ENCODE assay signal across 16 cellular contexts in genomic region chr7:137151056-137151731, GRCh38.
DNase-seq lines count a peak whose midpoint lies in the region; ATAC-seq and TF ChIP-seq lines count a peak whose summit lies in the region.
"Had no signal": no experiment of that assay in that cellular context is flagged by ENCODE, and none has a peak within 500 bp of the region (broad histone marks: within the 10 kb centered on the region; RNA-seq: fewer than 3 reads in every experiment).

No MANE protein-coding gene starts in this region.

- CTCF ChIA-PET in PC-3 (lab: Charles Lee), result no interaction called here

- intact Hi-C loops in PC-3 (cut with micrococcal nuclease) (no loop called here), vagina (cut with DNase I) (no loop called here)

- peak; percentile 85 for ATAC-seq in PC-3
- ATAC-seq in HG02798 (IDR thresholded peaks at IDR 0.05; ENCODE audit: poor library complexity, unreplicated experiment), result no peak
- ATAC-seq in GM19395 (IDR thresholded peaks at IDR 0.05; ENCODE audit: unreplicated experiment), result no peak
- ATAC-seq: GM23338 had no signal

- no peaks in the 10 kb centered on the region for H3F3A ChIP-seq in PC-3 (ENCODE audit: low read length, unreplicated experiment)

- H3K4me1 ChIP-seq in PC-3 (ENCODE audit: insufficient read depth, low read length) (peaks cover 24% of the 10 kb centered on the region), mesodermal cell (ENCODE audit: control insufficient read depth, insufficient read depth, low read length, poor library complexity, severe bottlenecking) (no peaks in the 10 kb centered on the region), vagina (no peaks in the 10 kb centered on the region)
- H3K4me1 ChIP-seq: BLaER1 had no signal

- H3K9me2 ChIP-seq in PC-3 (replicated peaks; ENCODE audit: low read length), result no peaks in the 10 kb centered on the region

- H3K4me2 ChIP-seq in PC-3 (ENCODE audit: low read length), result peak overlapping the region; percentile 18; the same call in 1 of the 2 replicates
- H3K4me2 ChIP-seq: BLaER1, GM23338 had no signal

- TF ChIP-seq POLR2A in vagina (IDR thresholded peaks at IDR 0.05), result no peak

- H3K27me3 ChIP-seq in PC-3 (ENCODE audit: low read length) (no peaks in the 10 kb centered on the region), vagina (no peaks in the 10 kb centered on the region)
- H3K27me3 ChIP-seq: BLaER1 had no signal

- H3K9ac ChIP-seq in PC-3 (ENCODE audit: low read length), result peak overlapping the region; percentile 43
- H3K9ac ChIP-seq: BLaER1 had no signal

- H3K79me2 ChIP-seq in PC-3 (ENCODE audit: low read length), result no peaks in the 10 kb centered on the region

- POLR2A ChIA-PET in PC-3 (lab: Charles Lee; ENCODE audit: unreplicated experiment), result no interaction called here

- TF ChIP-seq CTCF in PC-3 (conservative IDR thresholded peaks at IDR 0.05; ENCODE audit: low read depth, low read length), result no peak
- no peak for TF ChIP-seq CTCF in fibroblast of mammary gland (conservative IDR thresholded peaks at IDR 0.05; ENCODE audit: control insufficient read depth, insufficient read depth, low read depth, low read length)
- TF ChIP-seq CTCF in vagina (IDR thresholded peaks at IDR 0.05), result no peak

- peak; percentile 63 for DNase-seq in DMS53 treated with DMSO at 0.1 percent for 48 hours (lab: John Stamatoyannopoulos, UW; ENCODE audit: unreplicated experiment)
- peak; percentile 58 for DNase-seq in PC-3
- peak; percentile 45 for DNase-seq in fibroblast of mammary gland (ENCODE audit: low read depth)
- DNase-seq in hypothalamus (lab: John Stamatoyannopoulos, UW), result no peak
- DNase-seq in vagina (ENCODE audit: extremely low spot score in 2 of 2), result no peak
- DNase-seq: activated naive CD4-positive, alpha-beta T cell treated with anti-CD3 and anti-CD28 coated beads for 36 hours; cerebellar nuclear complex; erythroblast; NCI-H1930; stimulated activated naive CD4-positive, alpha-beta T cell treated with Interleukin-2 at 50 U/mL for 16 hours had no signal

- WGBS in mesodermal cell (ENCODE audit: insufficient coverage in 2 of 2), 2 experiments, result 60% methylated on average over 1 of the region's 6 CpGs; no CpG with 5 or more reads in 1 of the 2 experiments

- H3K36me3 ChIP-seq in PC-3 (ENCODE audit: low read depth, low read length), result no peaks in the 10 kb centered on the region
- H3K36me3 ChIP-seq in mesodermal cell (ENCODE audit: control insufficient read depth, insufficient read depth, low read length), result no peaks in the 10 kb centered on the region
- no peaks in the 10 kb centered on the region for H3K36me3 ChIP-seq in vagina
- H3K36me3 ChIP-seq: BLaER1 had no signal

- peak overlapping the region; percentile 51; the same call in 1 of the 2 replicates for H2AFZ ChIP-seq in PC-3 (ENCODE audit: low read length)
- H2AFZ ChIP-seq: GM23338 had no signal

- BruUV-seq in PC-3 (replicated peaks; lab: Mats Ljungman, UMichigan), result no TSS peak

- no peaks in the 10 kb centered on the region for H3K9me3 ChIP-seq in PC-3 (ENCODE audit: low read length)
- H3K9me3 ChIP-seq in mesodermal cell (ENCODE audit: control insufficient read depth, low read length), result no peaks in the 10 kb centered on the region
- H3K9me3 ChIP-seq in vagina, result no peaks in the 10 kb centered on the region
- H3K9me3 ChIP-seq: BLaER1 had no signal

- H3K27ac ChIP-seq in PC-3 (ENCODE audit: low read length), result peak overlapping the region; percentile 47
- peak overlapping the region; percentile 60 for H3K27ac ChIP-seq in mesodermal cell (ENCODE audit: low read depth, low read length, severe bottlenecking)
- H3K27ac ChIP-seq in vagina, result no peak overlapping the region
- H3K27ac ChIP-seq: BLaER1 had no signal

- H4K20me1 ChIP-seq in PC-3 (ENCODE audit: low read length), result no peaks in the 10 kb centered on the region
- H4K20me1 ChIP-seq: BLaER1 had no signal

- no peak overlapping the region for H3K4me3 ChIP-seq in PC-3 (ENCODE audit: low read length)
- no peak overlapping the region for H3K4me3 ChIP-seq in fibroblast of mammary gland (ENCODE audit: control insufficient read depth, low read depth, low read length)
- H3K4me3 ChIP-seq in mesodermal cell (ENCODE audit: extremely low read depth, insufficient read depth, low read length, poor library complexity, severe bottlenecking), result no peak overlapping the region
- H3K4me3 ChIP-seq in vagina, result no peak overlapping the region
- H3K4me3 ChIP-seq: BLaER1, GM23338, SK-N-MC had no signal

Comparison
In these comparisons a context has a peak if more than half of its experiments do, and no peak if none do; other contexts are left out.
1. DNase-seq: peak in DMS53 treated with DMSO at 0.1 percent for 48 hours (single experiment), PC-3 (single experiment) and fibroblast of mammary gland (single experiment); none in hypothalamus (0 of 51) and vagina (0 of 2).